Comparison of ENCODE assay signal across 32 cellular contexts in genomic region chr14:77103475-77103874, GRCh38. TPM values are rescaled to one million over a fixed set of nuclear protein-coding genes. Genes with fewer than 3 reads are reported as not detected.
DNase-seq lines count a peak whose midpoint lies in the region; ATAC-seq and TF ChIP-seq lines count a peak whose summit lies in the region.
"Had no signal": no experiment of that assay in that cellular context is flagged by ENCODE, and none has a peak within 500 bp of the region (broad histone marks: within the 10 kb centered on the region; RNA-seq: fewer than 3 reads in every experiment).

No MANE protein-coding gene starts in this region.

- H3K4me1 Mint-ChIP-seq in MCF 10A (ENCODE audit: insufficient read depth, unreplicated experiment): peaks cover 38% of the 10 kb centered on the region
- peaks cover 16 to 20% of the 10 kb centered on the region in 2 donors for H3K4me1 Mint-ChIP-seq in natural killer cell treated with Interleukin-12 subunit alpha and Interleukin-12 subunit beta and Interleukin-15 and Interleukin-18, amount 100 ng/mL, for 72 hours (ENCODE audit: low read depth in 2 of 2)

- H3K4me3 Mint-ChIP-seq in MCF 10A (ENCODE audit: unreplicated experiment): no peak overlapping the region
- H3K4me3 Mint-ChIP-seq in natural killer cell treated with Interleukin-12 subunit alpha and Interleukin-12 subunit beta and Interleukin-15 and Interleukin-18, amount 100 ng/mL, for 72 hours: no peak overlapping the region
- H3K4me3 Mint-ChIP-seq: activated CD4-positive, alpha-beta memory T cell treated with anti-CD3 and anti-CD28 coated beads for 36 hours; activated T-helper 17 cell treated with anti-CD3 and anti-CD28 coated beads, Interleukin-2, amount 50 U/mL, for 72 hours; CD4-positive, CD25-positive, alpha-beta regulatory T cell; stimulated activated naive CD8-positive, alpha-beta T cell treated with anti-CD3 and anti-CD28 coated beads, Interleukin-15, amount 100 ng/mL, for 72 hours had no signal

- H3K27ac ChIP-seq in breast epithelium (peak overlapping the region; percentile 39 to 55), esophagus muscularis mucosa (replicated peaks in 1 of 4) (peak overlapping the region; percentile 61 to 98 (median 97)), gastrocnemius medialis (peak overlapping the region; percentile 93 to 99 (median 98)), tibial nerve (peak overlapping the region in 3 of 4 donors; percentile 27 to 100 (median 99))
- H3K27ac ChIP-seq: cardiac muscle cell, lower lobe of right lung, neural progenitor cell had no signal

- no TSS peak for BruUV-seq in MCF 10A (replicated peaks; lab: Mats Ljungman, UMichigan)

- H3K4me3 ChIP-seq in breast epithelium (no peak overlapping the region), esophagus muscularis mucosa (no peak overlapping the region), gastrocnemius medialis (no peak overlapping the region), tibial nerve (no peak overlapping the region)
- H3K4me3 ChIP-seq: cardiac muscle cell, GM12878, lower lobe of right lung, MG63, mucosa of descending colon, neural progenitor cell had no signal

- no peak for TF ChIP-seq POLR2A in breast epithelium (IDR thresholded peaks at IDR 0.05)
- no peak for TF ChIP-seq POLR2A in esophagus muscularis mucosa (IDR thresholded peaks at IDR 0.05; ENCODE audit: low read depth)
- TF ChIP-seq POLR2A in gastrocnemius medialis (IDR thresholded peaks at IDR 0.05): peak in 1 of 2 donors; percentile 12
- no peak for TF ChIP-seq POLR2A in tibial nerve (IDR thresholded peaks at IDR 0.05)

- H3K27me3 ChIP-seq in breast epithelium (no peaks in the 10 kb centered on the region), esophagus muscularis mucosa (no peaks in the 10 kb centered on the region), gastrocnemius medialis (no peaks in the 10 kb centered on the region), tibial nerve (no peaks in the 10 kb centered on the region)
- H3K27me3 ChIP-seq: cardiac muscle cell, MG63, neural progenitor cell had no signal

- peaks cover 29% of the 10 kb centered on the region for H3K36me3 Mint-ChIP-seq in MCF 10A (ENCODE audit: insufficient read depth, unreplicated experiment)
- peaks cover 11% of the 10 kb centered on the region for H3K36me3 Mint-ChIP-seq in natural killer cell treated with Interleukin-12 subunit alpha and Interleukin-12 subunit beta and Interleukin-15 and Interleukin-18, amount 100 ng/mL, for 72 hours

- no peaks in the 10 kb centered on the region for H3K9me3 Mint-ChIP-seq in MCF 10A (ENCODE audit: unreplicated experiment)
- no peaks in the 10 kb centered on the region for H3K9me3 Mint-ChIP-seq in natural killer cell treated with Interleukin-12 subunit alpha and Interleukin-12 subunit beta and Interleukin-15 and Interleukin-18, amount 100 ng/mL, for 72 hours
- H3K9me3 Mint-ChIP-seq: activated CD4-positive, alpha-beta memory T cell treated with anti-CD3 and anti-CD28 coated beads for 36 hours; activated T-helper 17 cell treated with anti-CD3 and anti-CD28 coated beads, Interleukin-2, amount 50 U/mL, for 72 hours; neural progenitor cell; stimulated activated naive CD8-positive, alpha-beta T cell treated with anti-CD3 and anti-CD28 coated beads, Interleukin-15, amount 100 ng/mL, for 72 hours had no signal

- no peaks in the 10 kb centered on the region for H3K36me3 ChIP-seq in breast epithelium
- H3K36me3 ChIP-seq in esophagus muscularis mucosa: peaks cover 0 to 31% (median 22%) of the 10 kb centered on the region in 4 donors
- H3K36me3 ChIP-seq in gastrocnemius medialis: peaks cover 0 to 14% of the 10 kb centered on the region in 2 donors
- H3K36me3 ChIP-seq in tibial nerve: peaks cover 0 to 23% (median 0%) of the 10 kb centered on the region in 3 donors
- H3K36me3 ChIP-seq: cardiac muscle cell had no signal

- no peak overlapping the region for H3K27ac Mint-ChIP-seq in MCF 10A (ENCODE audit: low read depth, unreplicated experiment)
- no peak overlapping the region for H3K27ac Mint-ChIP-seq in natural killer cell treated with Interleukin-12 subunit alpha and Interleukin-12 subunit beta and Interleukin-15 and Interleukin-18, amount 100 ng/mL, for 72 hours
- H3K27ac Mint-ChIP-seq: activated CD4-positive, alpha-beta memory T cell treated with anti-CD3 and anti-CD28 coated beads for 36 hours; activated T-helper 17 cell treated with anti-CD3 and anti-CD28 coated beads, Interleukin-2, amount 50 U/mL, for 72 hours; CD4-positive, CD25-positive, alpha-beta regulatory T cell; stimulated activated naive CD8-positive, alpha-beta T cell treated with anti-CD3 and anti-CD28 coated beads, Interleukin-15, amount 100 ng/mL, for 72 hours had no signal

- CTCF ChIA-PET in MCF 10A (lab: Yijun Ruan, JAX): interaction anchor here (0.6 to 2.4 kb wide), 4 partner anchors 10 to 342 kb away, joined by 3 to 9 read pairs (median 5); no protein-coding TSS in a partner anchor

- peak; percentile 16 to 72 for ATAC-seq in gastrocnemius medialis
- no peak for ATAC-seq in natural killer cell treated with Interleukin-12 subunit alpha and Interleukin-12 subunit beta and Interleukin-15 and Interleukin-18, amount 100 ng/mL, for 72 hours
- ATAC-seq: activated T-helper 17 cell treated with anti-CD3 and anti-CD28 coated beads, Interleukin-2, amount 50 U/mL, for 72 hours; GM12878; lower lobe of right lung; mucosa of descending colon; stimulated activated naive CD8-positive, alpha-beta T cell treated with anti-CD3 and anti-CD28 coated beads, Interleukin-15, amount 100 ng/mL, for 72 hours had no signal

- intact Hi-C loops in breast epithelium (cut with DNase I; ENCODE audit: low total_unique reads): no loop called here
- intact Hi-C loops in MCF 10A (cut with micrococcal nuclease): no loop called here
- intact Hi-C loops in esophagus muscularis mucosa (cut with DNase I): no loop called here
- intact Hi-C loops in gastrocnemius medialis (cut with DNase I; ENCODE audit: low total_unique reads): no loop called here

- TF ChIP-seq EP300 in esophagus muscularis mucosa (IDR thresholded peaks at IDR 0.05): no peak
- TF ChIP-seq EP300 in tibial nerve (IDR thresholded peaks at IDR 0.05): no peak

- no peak for TF ChIP-seq CTCF in breast epithelium (IDR thresholded peaks at IDR 0.05)
- TF ChIP-seq CTCF in MCF 10A (IDR thresholded peaks at IDR 0.05; ENCODE audit: unreplicated experiment): no peak
- no peak for TF ChIP-seq CTCF in esophagus muscularis mucosa (IDR thresholded peaks at IDR 0.05)
- TF ChIP-seq CTCF in gastrocnemius medialis (IDR thresholded peaks at IDR 0.05 in 4 of 5, conservative IDR thresholded peaks at IDR 0.05 in 1 of 5): no peak
- no peak for TF ChIP-seq CTCF in tibial nerve (IDR thresholded peaks at IDR 0.05)

- no peaks in the 10 kb centered on the region for H3K27me3 Mint-ChIP-seq in MCF 10A (ENCODE audit: insufficient read depth, unreplicated experiment)
- H3K27me3 Mint-ChIP-seq in natural killer cell treated with Interleukin-12 subunit alpha and Interleukin-12 subunit beta and Interleukin-15 and Interleukin-18, amount 100 ng/mL, for 72 hours: no peaks in the 10 kb centered on the region
- H3K27me3 Mint-ChIP-seq: activated CD4-positive, alpha-beta memory T cell treated with anti-CD3 and anti-CD28 coated beads for 36 hours; activated T-helper 17 cell treated with anti-CD3 and anti-CD28 coated beads, Interleukin-2, amount 50 U/mL, for 72 hours; CD4-positive, CD25-positive, alpha-beta regulatory T cell; stimulated activated naive CD8-positive, alpha-beta T cell treated with anti-CD3 and anti-CD28 coated beads, Interleukin-15, amount 100 ng/mL, for 72 hours had no signal

- H3K9me3 ChIP-seq in breast epithelium: no peaks in the 10 kb centered on the region
- no peaks in the 10 kb centered on the region for H3K9me3 ChIP-seq in esophagus muscularis mucosa
- no peaks in the 10 kb centered on the region for H3K9me3 ChIP-seq in gastrocnemius medialis
- H3K9me3 ChIP-seq in tibial nerve: no peaks in the 10 kb centered on the region
- H3K9me3 ChIP-seq: lower lobe of right lung, MG63, mucosa of descending colon had no signal

- H3K4me1 ChIP-seq in breast epithelium (peaks cover 6 to 10% of the 10 kb centered on the region in 2 donors), esophagus muscularis mucosa (peaks cover 75 to 98% (median 93%) of the 10 kb centered on the region in 4 donors), gastrocnemius medialis (peaks cover 88 to 94% of the 10 kb centered on the region in 2 donors), tibial nerve (peaks cover 0 to 96% (median 57%) of the 10 kb centered on the region in 4 donors)

- no peak for DNase-seq in breast epithelium (ENCODE audit: low spot score in 2 of 2)
- DNase-seq in MCF 10A (ENCODE audit: unreplicated experiment): no peak
- DNase-seq in esophagus muscularis mucosa (ENCODE audit: extremely low spot score): no peak
- peak in 1 of 2 donors; percentile 63 for DNase-seq in gastrocnemius medialis
- no peak for DNase-seq in tibial nerve (ENCODE audit: low spot score in 2 of 2)
- no peak for DNase-seq in natural killer cell treated with Interleukin-12 subunit alpha and Interleukin-12 subunit beta and Interleukin-15 and Interleukin-18, amount 100 ng/mL, for 72 hours (ENCODE audit: low spot score)
- DNase-seq in NOMO-1 treated with DMSO at 0.1 percent for 48 hours (lab: John Stamatoyannopoulos, UW; ENCODE audit: unreplicated experiment): no peak
- no peak for DNase-seq in EL
- DNase-seq: activated CD4-positive, alpha-beta memory T cell treated with anti-CD3 and anti-CD28 coated beads for 36 hours; activated CD4-positive, CD25-positive, alpha-beta regulatory T cell treated with anti-CD3 and anti-CD28 coated beads, Interleukin-2, amount 50 U/mL, for 72 hours; activated CD8-positive, alpha-beta memory T cell treated with anti-CD3 and anti-CD28 coated beads, Interleukin-2, amount 50 U/mL, for 4 hours; activated naive CD4-positive, alpha-beta T cell treated with anti-CD3 and anti-CD28 coated beads, Interleukin-2, amount 50 U/mL, for 16 hours; amniotic stem cell; CD4-positive, CD25-positive, alpha-beta regulatory T cell; dermis blood vessel endothelial cell; HCEC 1CT; islet precursor cell; KBM-7; lower lobe of right lung; MG63; mucosa of descending colon; NCI-H1436; NCI-H446; NCI-H82; OCI-M1; stimulated activated naive CD8-positive, alpha-beta T cell treated with anti-CD3 and anti-CD28 coated beads, Interleukin-15, amount 100 ng/mL, for 72 hours; T-helper 2 cell had no signal

- in situ Hi-C loops in gastrocnemius medialis (cut with MboI; ENCODE audit: low sequenced_read_pairs in 4 of 4): loop anchor here in 3 of 4 donors (10.0 to 25.0 kb wide), 2 partner anchors 211 to 359 kb away; partner anchors contain the start of genes AHSA1 (in 1 of the 3) and VIPAS39 (in 1 of the 3)

- POLR2A ChIA-PET in MCF 10A (lab: Yijun Ruan, JAX): interaction anchor here (1.3 to 1.6 kb wide), 2 partner anchors 19 to 291 kb away, joined by 3 to 4 read pairs; partner anchors contain the start of gene ANGEL1

RNA-seq across cellular contexts. Expression of gene CIPC, which starts 5.4 kb away (rescaled TPM):
- total RNA-seq in breast epithelium: 10 to 100 TPM; 40.6 to 64.8 (median 50.7) TPM
- 9.7 and 11.4 TPM in 2 replicates for total RNA-seq in MCF 10A (2022)
- total RNA-seq in esophagus muscularis mucosa: 10 to 100 TPM; 37.1 to 63.0 (median 46.5) TPM
- 100 to 1,000 TPM; 114 to 178 (median 120) TPM for total RNA-seq in gastrocnemius medialis
- 10 to 100 TPM; 38.1 to 76.7 (median 41.5) TPM for total RNA-seq in tibial nerve
- 10 to 100 TPM; 11.8 to 19.6 TPM for total RNA-seq in natural killer cell treated with Interleukin-12 subunit alpha and Interleukin-12 subunit beta and Interleukin-15 and Interleukin-18, amount 100 ng/mL, for 72 hours

RNA-seq across cellular contexts. Expression of gene ZDHHC22, which starts 38.1 kb away (rescaled TPM):
- not detected for total RNA-seq in breast epithelium
- not detected in 2 replicates for total RNA-seq in MCF 10A (2022)
- total RNA-seq in esophagus muscularis mucosa: under 1 TPM in 1 of 4 donors, not detected in 3; 0.13 TPM
- not detected for total RNA-seq in gastrocnemius medialis
- not detected for total RNA-seq in tibial nerve
- not detected for total RNA-seq in natural killer cell treated with Interleukin-12 subunit alpha and Interleukin-12 subunit beta and Interleukin-15 and Interleukin-18, amount 100 ng/mL, for 72 hours
- total RNA-seq: activated CD4-positive, alpha-beta memory T cell treated with anti-CD3 and anti-CD28 coated beads for 36 hours; activated T-helper 17 cell treated with anti-CD3 and anti-CD28 coated beads, Interleukin-2, amount 50 U/mL, for 72 hours; CD4-positive, CD25-positive, alpha-beta regulatory T cell; dermis blood vessel endothelial cell; fibroblast of lung; GM12878; lower lobe of right lung had no signal

Comparison
In these comparisons a context has a peak if more than half of its experiments do, and no peak if none do; other contexts are left out.
1. H3K27ac ChIP-seq: peak in every context shown above with its lines; median percentile 99 in tibial nerve; 98 in gastrocnemius medialis; 97 in esophagus muscularis mucosa; 47 in breast epithelium.
2. ATAC-seq: peak in gastrocnemius medialis (2 of 2); none in natural killer cell treated with Interleukin-12 subunit alpha and Interleukin-12 subunit beta and Interleukin-15 and Interleukin-18, amount 100 ng/mL, for 72 hours (0 of 2).